Comparison of ENCODE assay signal across 13 cellular contexts in genomic region chr18:5455644-5456043, GRCh38.
DNase-seq lines count a peak whose midpoint lies in the region; ATAC-seq, FAIRE-seq and TF ChIP-seq lines count a peak whose summit lies in the region.
"Had no signal": no experiment of that assay in that cellular context is flagged by ENCODE, and none has a peak within 500 bp of the region (broad histone marks: within the 10 kb centered on the region; RNA-seq: fewer than 3 reads in every experiment).

No MANE protein-coding gene starts in this region.

- POLR2A ChIA-PET in activated CD4-positive, alpha-beta memory T cell treated with anti-CD3 and anti-CD28 coated beads, Interleukin-2, amount 10 ng/mL, durations not matched to agents 7 days and 5 days (lab: Charles Lee) = no interaction called here
- POLR2A ChIA-PET in activated CD4-positive, alpha-beta memory T cell treated with anti-CD3 and anti-CD28 coated beads for 36 hours (lab: Charles Lee) = no interaction called here

- peak; percentile 32 for ATAC-seq in sciatic nerve
- ATAC-seq in HG03469 (IDR thresholded peaks at IDR 0.05; ENCODE audit: unreplicated experiment) = no peak
- ATAC-seq: left lobe of liver had no signal

- H3K4me1 ChIP-seq in fibroblast of lung (ENCODE audit: control insufficient read depth, extremely low read depth, insufficient read depth, low read length) = no peaks in the 10 kb centered on the region
- peaks cover 6% of the 10 kb centered on the region in 2 donors for H3K4me1 ChIP-seq in kidney (ENCODE audit: control insufficient read depth in 1 of 2, insufficient read depth in 1 of 2, low read depth in 1 of 2, low read length in 2 of 2)

- intact Hi-C loops in activated CD4-positive, alpha-beta memory T cell treated with anti-CD3 and anti-CD28 coated beads for 36 hours (cut with micrococcal nuclease) = loop anchor here (10.0 kb wide), 1 partner anchor 161 kb away; the partner anchor contains the start of gene ZBTB14
- intact Hi-C loops in sciatic nerve (cut with DNase I) = no loop called here
- intact Hi-C loops in kidney (cut with DNase I) = no loop called here

- no peak overlapping the region for H3K9ac ChIP-seq in fibroblast of lung (ENCODE audit: insufficient read depth, low read length)
- H3K9ac ChIP-seq in kidney (ENCODE audit: low read length in 2 of 2) = no peak overlapping the region
- H3K9ac ChIP-seq: neural progenitor cell had no signal

- peak overlapping the region; percentile 40 for H3K27ac Mint-ChIP-seq in activated CD4-positive, alpha-beta memory T cell treated with anti-CD3 and anti-CD28 coated beads, Interleukin-2, amount 10 ng/mL, durations not matched to agents 7 days and 5 days
- H3K27ac Mint-ChIP-seq in activated CD4-positive, alpha-beta memory T cell treated with anti-CD3 and anti-CD28 coated beads for 36 hours = no peak overlapping the region
- H3K27ac Mint-ChIP-seq in T-helper 2 cell treated with Interferon-gamma antibody and Interleukin-4, amounts not matched to agents 5 μg/mL and 100 μg/mL, for 36 hours = peak overlapping the region; percentile 67
- H3K27ac Mint-ChIP-seq: neural progenitor cell had no signal

- no peaks in the 10 kb centered on the region for H3K27me3 Mint-ChIP-seq in activated CD4-positive, alpha-beta memory T cell treated with anti-CD3 and anti-CD28 coated beads, Interleukin-2, amount 10 ng/mL, durations not matched to agents 7 days and 5 days
- no peaks in the 10 kb centered on the region for H3K27me3 Mint-ChIP-seq in activated CD4-positive, alpha-beta memory T cell treated with anti-CD3 and anti-CD28 coated beads for 36 hours
- H3K27me3 Mint-ChIP-seq in T-helper 2 cell treated with Interferon-gamma antibody and Interleukin-4, amounts not matched to agents 5 μg/mL and 100 μg/mL, for 36 hours (ENCODE audit: low read depth) = no peaks in the 10 kb centered on the region

- no peak for DNase-seq in activated CD4-positive, alpha-beta memory T cell treated with anti-CD3 and anti-CD28 coated beads, Interleukin-2, amount 10 ng/mL, durations not matched to agents 7 days and 5 days
- DNase-seq in activated CD4-positive, alpha-beta memory T cell treated with anti-CD3 and anti-CD28 coated beads for 36 hours = no peak
- DNase-seq in T-helper 2 cell treated with Interferon-gamma antibody and Interleukin-4, amounts not matched to agents 5 μg/mL and 100 μg/mL, for 36 hours (ENCODE audit: low spot score) = no peak
- DNase-seq in fibroblast of lung (ENCODE audit: low read depth in 2 of 2) = peak; percentile 66
- DNase-seq in sciatic nerve (ENCODE audit: low spot score) = no peak
- no peak for DNase-seq in NCI-H69 (lab: John Stamatoyannopoulos, UW)
- no peak for DNase-seq in kidney
- DNase-seq: activated CD8-positive, alpha-beta memory T cell treated with anti-CD3 and anti-CD28 coated beads, Interleukin-2, amount 50 U/mL, for 48 hours had no signal

- CTCF ChIA-PET in activated CD4-positive, alpha-beta memory T cell treated with anti-CD3 and anti-CD28 coated beads, Interleukin-2, amount 10 ng/mL, durations not matched to agents 7 days and 5 days (lab: Charles Lee) = no interaction called here
- CTCF ChIA-PET in activated CD4-positive, alpha-beta memory T cell treated with anti-CD3 and anti-CD28 coated beads for 36 hours (lab: Charles Lee) = no interaction called here

- peaks cover 10% of the 10 kb centered on the region for H3K4me1 Mint-ChIP-seq in activated CD4-positive, alpha-beta memory T cell treated with anti-CD3 and anti-CD28 coated beads, Interleukin-2, amount 10 ng/mL, durations not matched to agents 7 days and 5 days
- peaks cover 2% of the 10 kb centered on the region for H3K4me1 Mint-ChIP-seq in activated CD4-positive, alpha-beta memory T cell treated with anti-CD3 and anti-CD28 coated beads for 36 hours (ENCODE audit: low read depth)
- H3K4me1 Mint-ChIP-seq in T-helper 2 cell treated with Interferon-gamma antibody and Interleukin-4, amounts not matched to agents 5 μg/mL and 100 μg/mL, for 36 hours (ENCODE audit: low read depth) = peaks cover 3% of the 10 kb centered on the region

- H3K27me3 ChIP-seq in fibroblast of lung (ENCODE audit: control insufficient read depth, insufficient read depth, low read length) = no peaks in the 10 kb centered on the region
- H3K27me3 ChIP-seq: neural progenitor cell had no signal

- no peaks in the 10 kb centered on the region for H3K9me3 Mint-ChIP-seq in activated CD4-positive, alpha-beta memory T cell treated with anti-CD3 and anti-CD28 coated beads, Interleukin-2, amount 10 ng/mL, durations not matched to agents 7 days and 5 days
- H3K9me3 Mint-ChIP-seq in activated CD4-positive, alpha-beta memory T cell treated with anti-CD3 and anti-CD28 coated beads for 36 hours = no peaks in the 10 kb centered on the region
- no peaks in the 10 kb centered on the region for H3K9me3 Mint-ChIP-seq in T-helper 2 cell treated with Interferon-gamma antibody and Interleukin-4, amounts not matched to agents 5 μg/mL and 100 μg/mL, for 36 hours
- H3K9me3 Mint-ChIP-seq: neural progenitor cell had no signal

- H3K36me3 ChIP-seq in fibroblast of lung (ENCODE audit: control insufficient read depth, insufficient read depth, low read length) (no peaks in the 10 kb centered on the region), kidney (ENCODE audit: control insufficient read depth in 1 of 2, insufficient read depth in 2 of 2, low read length in 2 of 2) (no peaks in the 10 kb centered on the region)
- H3K36me3 ChIP-seq: neural progenitor cell had no signal

- no peaks in the 10 kb centered on the region for H4K20me1 ChIP-seq in fibroblast of lung (ENCODE audit: control insufficient read depth, extremely low read depth, insufficient read depth, low read length)

- no peak for TF ChIP-seq CTCF in fibroblast of lung (conservative IDR thresholded peaks at IDR 0.05 in 1 of 2, IDR thresholded peaks at IDR 0.05 in 1 of 2; ENCODE audit: low read depth in 1 of 2, low read length in 2 of 2)
- TF ChIP-seq CTCF in kidney (IDR thresholded peaks at IDR 0.05; ENCODE audit: borderline replicate concordance, extremely low read depth, insufficient read depth) = no peak

- H3K4me2 ChIP-seq in fibroblast of lung (ENCODE audit: extremely low read depth, insufficient read depth, low read length) = no peak overlapping the region

- H3K9me3 ChIP-seq in fibroblast of lung (ENCODE audit: control insufficient read depth, insufficient read depth, low read depth, low read length) = no peaks in the 10 kb centered on the region
- no peaks in the 10 kb centered on the region for H3K9me3 ChIP-seq in kidney (ENCODE audit: control insufficient read depth in 1 of 2, low read length in 2 of 2)

- H3K36me3 Mint-ChIP-seq in activated CD4-positive, alpha-beta memory T cell treated with anti-CD3 and anti-CD28 coated beads, Interleukin-2, amount 10 ng/mL, durations not matched to agents 7 days and 5 days (ENCODE audit: low read depth) = no peaks in the 10 kb centered on the region
- no peaks in the 10 kb centered on the region for H3K36me3 Mint-ChIP-seq in activated CD4-positive, alpha-beta memory T cell treated with anti-CD3 and anti-CD28 coated beads for 36 hours
- H3K36me3 Mint-ChIP-seq in T-helper 2 cell treated with Interferon-gamma antibody and Interleukin-4, amounts not matched to agents 5 μg/mL and 100 μg/mL, for 36 hours (ENCODE audit: low read depth) = no peaks in the 10 kb centered on the region
- H3K36me3 Mint-ChIP-seq: neural progenitor cell had no signal

- H3K4me3 ChIP-seq in fibroblast of lung (replicated peaks in 1 of 4; ENCODE audit: control extremely low read depth in 1 of 4, insufficient read depth in 1 of 4, low read depth in 3 of 4, low read length in 4 of 4) = no peak overlapping the region
- H3K4me3 ChIP-seq in kidney (ENCODE audit: low read length in 2 of 2) = no peak overlapping the region
- H3K4me3 ChIP-seq: neural progenitor cell, skin epidermis had no signal

- H3K79me2 ChIP-seq in fibroblast of lung (ENCODE audit: control insufficient read depth, insufficient read depth, low read length) = no peaks in the 10 kb centered on the region

- H3K27ac ChIP-seq in fibroblast of lung (ENCODE audit: insufficient read depth, low read length) = no peak overlapping the region
- H3K27ac ChIP-seq in kidney (ENCODE audit: low read depth in 2 of 2, low read length in 2 of 2) = no peak overlapping the region
- H3K27ac ChIP-seq: neural progenitor cell had no signal

- no peak overlapping the region for H3K4me3 Mint-ChIP-seq in activated CD4-positive, alpha-beta memory T cell treated with anti-CD3 and anti-CD28 coated beads, Interleukin-2, amount 10 ng/mL, durations not matched to agents 7 days and 5 days
- H3K4me3 Mint-ChIP-seq in activated CD4-positive, alpha-beta memory T cell treated with anti-CD3 and anti-CD28 coated beads for 36 hours = no peak overlapping the region
- H3K4me3 Mint-ChIP-seq in T-helper 2 cell treated with Interferon-gamma antibody and Interleukin-4, amounts not matched to agents 5 μg/mL and 100 μg/mL, for 36 hours = peak overlapping the region; percentile 39
- H3K4me3 Mint-ChIP-seq: neural progenitor cell had no signal

- H2AFZ ChIP-seq in fibroblast of lung (ENCODE audit: low read length) = no peak overlapping the region
- H2AFZ ChIP-seq: neural progenitor cell had no signal

- no peak for FAIRE-seq in kidney (lab: Jason Lieb, UNC)
- FAIRE-seq: endometrium had no signal

Comparison
In these comparisons a context has a peak if more than half of its experiments do, and no peak if none do; other contexts are left out.
1. DNase-seq: peak in fibroblast of lung (2 of 2); none in activated CD4-positive, alpha-beta memory T cell treated with anti-CD3 and anti-CD28 coated beads, Interleukin-2, amount 10 ng/mL, durations not matched to agents 7 days and 5 days (single experiment), activated CD4-positive, alpha-beta memory T cell treated with anti-CD3 and anti-CD28 coated beads for 36 hours (single experiment), T-helper 2 cell treated with Interferon-gamma antibody and Interleukin-4, amounts not matched to agents 5 μg/mL and 100 μg/mL, for 36 hours (single experiment), sciatic nerve (single experiment), NCI-H69 (single experiment) and kidney (single experiment).